In genomic region chr3:183884097-183884436, GRCh38 we compare ENCODE assay signal across 7 cellular contexts. TPM values are rescaled to one million over a fixed set of nuclear protein-coding genes. Genes with fewer than 3 reads are reported as not detected.
DNase-seq lines count a peak whose midpoint lies in the region; TF ChIP-seq lines count a peak whose summit lies in the region.

No MANE protein-coding gene starts in this region.

- H3K4me2 ChIP-seq in hepatocyte = peak overlapping the region; percentile 82

- H3K4me1 ChIP-seq in HEK293 (ENCODE audit: control insufficient read depth, insufficient read depth, low read length) = no peaks in the 10 kb centered on the region
- peaks cover 14% of the 10 kb centered on the region for H3K4me1 ChIP-seq in hepatocyte (ENCODE audit: insufficient read depth)
- peaks cover 20 to 61% (median 37%) of the 10 kb centered on the region in 6 donors for H3K4me1 ChIP-seq in spleen

- H3K27ac Mint-ChIP-seq in T-helper 2 cell treated with Interferon-gamma antibody and Interleukin-4, amounts not matched to agents 5 μg/mL and 100 μg/mL, for 36 hours = peak overlapping the region; percentile 95

- no peaks in the 10 kb centered on the region for H3K9me2 ChIP-seq in hepatocyte (replicated peaks; ENCODE audit: insufficient read depth)

- peak overlapping the region; percentile 95 for H3K4me3 Mint-ChIP-seq in T-helper 2 cell treated with Interferon-gamma antibody and Interleukin-4, amounts not matched to agents 5 μg/mL and 100 μg/mL, for 36 hours

- DNase-seq in T-helper 2 cell treated with Interferon-gamma antibody and Interleukin-4, amounts not matched to agents 5 μg/mL and 100 μg/mL, for 36 hours (ENCODE audit: low spot score) = no peak
- DNase-seq in hepatocyte (ENCODE audit: low spot score) (no peak), spleen (no peak), caudate nucleus (lab: John Stamatoyannopoulos, UW) (no peak), AG08396 (ENCODE audit: low spot score) (no peak)
- DNase-seq in stimulated activated CD4-positive, alpha-beta T cell treated with anti-CD3 and anti-CD28 coated beads, Interleukin-2, amount 100 ng/mL, for 48 hours = no peak

- peak overlapping the region; percentile 99 for H3K4me3 ChIP-seq in HEK293 (ENCODE audit: low read depth, low read length)
- peak overlapping the region; percentile 92 for H3K4me3 ChIP-seq in hepatocyte
- H3K4me3 ChIP-seq in spleen = peak overlapping the region; percentile 62 to 98 (median 90)

- peaks cover 20% of the 10 kb centered on the region for H3K4me1 Mint-ChIP-seq in T-helper 2 cell treated with Interferon-gamma antibody and Interleukin-4, amounts not matched to agents 5 μg/mL and 100 μg/mL, for 36 hours (ENCODE audit: low read depth)

- H3K27me3 ChIP-seq in hepatocyte (no peaks in the 10 kb centered on the region), spleen (replicated peaks in 1 of 7) (no peaks in the 10 kb centered on the region)

- H3K27ac ChIP-seq in HEK293 (ENCODE audit: extremely low read depth, low read depth, low read length) (peak overlapping the region; percentile 48; the same call in 1 of the 2 replicates), hepatocyte (peak overlapping the region; percentile 87), spleen (peak overlapping the region; percentile 59 to 92 (median 83)), caudate nucleus (ENCODE audit: low read depth, low read length) (no peak overlapping the region)

- POLR2A ChIA-PET in HEK293 (lab: Yijun Ruan, JAX) = interaction anchor here (1.1 to 1.6 kb wide), 3 partner anchors 12 to 134 kb away, joined by 3 to 6 read pairs (median 5); partner anchors contain the start of genes ABCC5 and MAP6D1

- H3K27me3 Mint-ChIP-seq in T-helper 2 cell treated with Interferon-gamma antibody and Interleukin-4, amounts not matched to agents 5 μg/mL and 100 μg/mL, for 36 hours (ENCODE audit: low read depth) = no peaks in the 10 kb centered on the region

- peaks cover 54% of the 10 kb centered on the region for H3K79me2 ChIP-seq in hepatocyte

- H3K36me3 ChIP-seq in HEK293 (ENCODE audit: control insufficient read depth in 2 of 2, insufficient read depth in 1 of 2, low read length in 2 of 2) (peaks cover 0 to 6% of the 10 kb centered on the region in 2 experiments; a peak in 2 of 3 replicates), hepatocyte (replicated peaks; ENCODE audit: insufficient read depth, low read depth) (no peaks in the 10 kb centered on the region), spleen (peaks cover 0 to 5% (median 0%) of the 10 kb centered on the region in 6 donors)

- TF ChIP-seq POLR2A in spleen (IDR thresholded peaks at IDR 0.05) = no peak

- 2% methylated on average over 10 of the region's 10 CpGs for WGBS in hepatocyte (ENCODE audit: low lambda C conversion rate, missing lambda C conversion rate)
- WGBS in spleen, 5 donors = 0 to 2% (median 1%) methylated on average over 10 of the region's 10 CpGs

- intact Hi-C loops in spleen (cut with DNase I; ENCODE audit: low total_unique reads) = loop anchor here (10.0 kb wide), 1 partner anchor 371 kb away; no protein-coding TSS in a partner anchor

- CTCF ChIA-PET in HEK293 (lab: Yijun Ruan, JAX) = interaction anchor here (0.6 to 1.6 kb wide), 11 partner anchors 12 to 410 kb away, joined by 3 to 6 read pairs (median 4); no protein-coding TSS in a partner anchor

- H3K36me3 Mint-ChIP-seq in T-helper 2 cell treated with Interferon-gamma antibody and Interleukin-4, amounts not matched to agents 5 μg/mL and 100 μg/mL, for 36 hours (ENCODE audit: low read depth) = peaks cover 1% of the 10 kb centered on the region

- H2AFZ ChIP-seq in hepatocyte = peak overlapping the region; percentile 79

- no peaks in the 10 kb centered on the region for H3K9me3 Mint-ChIP-seq in T-helper 2 cell treated with Interferon-gamma antibody and Interleukin-4, amounts not matched to agents 5 μg/mL and 100 μg/mL, for 36 hours

- no peak for TF ChIP-seq CTCF in HEK293 (tag by site-specific recombination; IDR thresholded peaks at IDR 0.05)
- no peak for TF ChIP-seq CTCF in hepatocyte (IDR thresholded peaks at IDR 0.05; ENCODE audit: poor library complexity)
- no peak for TF ChIP-seq CTCF in spleen (IDR thresholded peaks at IDR 0.05 in 8 of 11, conservative IDR thresholded peaks at IDR 0.05 in 3 of 11)

- H4K20me1 ChIP-seq in hepatocyte (ENCODE audit: insufficient read depth, poor library complexity, severe bottlenecking) = peaks cover 19% of the 10 kb centered on the region

- no peaks in the 10 kb centered on the region for H3K9me3 ChIP-seq in HEK293 (ENCODE audit: control insufficient read depth, insufficient read depth, low read depth, low read length)
- H3K9me3 ChIP-seq in hepatocyte (ENCODE audit: low read depth) = no peaks in the 10 kb centered on the region
- no peaks in the 10 kb centered on the region for H3K9me3 ChIP-seq in spleen

TF ChIP-seq in HEK293, 187 proteins besides CTCF, POLR2A, EP300 and RAD21:
- TF ChIP-seq ZNF211 (tag by site-specific recombination; IDR thresholded peaks at IDR 0.05; ENCODE audit: low read depth) (no peak), ZNF266 (tag by site-specific recombination; IDR thresholded peaks at IDR 0.05; ENCODE audit: low read depth) (no peak), ZNF24 (tag by site-specific recombination; IDR thresholded peaks at IDR 0.05) (no peak), ZSCAN16 (tag by site-specific recombination; IDR thresholded peaks at IDR 0.05) (no peak), ZNF600 (tag by site-specific recombination; IDR thresholded peaks at IDR 0.05) (no peak)
TF ChIP-seq in HEK293: peak in this region for 0.

RNA-seq across cellular contexts. Expression of gene PARL, which starts 0.6 kb away (rescaled TPM):
- 32.3 and 35.2 TPM in 2 replicates for total RNA-seq in hepatocyte
- polyA plus RNA-seq in hepatocyte = 47.9 and 71.4 TPM in 2 replicates
- total RNA-seq in spleen = 10 to 100 TPM; 34.5 to 70.3 (median 50.6) TPM
- polyA plus RNA-seq in spleen = 100 to 1,000 TPM in 1 of 3 donors, 10 to 100 TPM in 2; 81.7 to 119 (median 88.9) TPM

RNA-seq across cellular contexts. Expression of gene MAP6D1, which starts 58.7 kb away (rescaled TPM):
- 0.50 TPM in 1 of 2 replicates, not detected in the other for total RNA-seq in hepatocyte
- polyA plus RNA-seq in hepatocyte = 2.0 and 3.4 TPM in 2 replicates
- total RNA-seq in spleen = 1 to 10 TPM in 6 of 7 donors, not detected in 1; 1.2 to 3.1 (median 1.8) TPM
- polyA plus RNA-seq in spleen = 1 to 10 TPM in 1 of 3 donors, under 1 TPM in 2; 0.77 to 2.1 (median 0.99) TPM
